ENCODE assay signal across 28 cellular contexts in the genomic region with DNA sequence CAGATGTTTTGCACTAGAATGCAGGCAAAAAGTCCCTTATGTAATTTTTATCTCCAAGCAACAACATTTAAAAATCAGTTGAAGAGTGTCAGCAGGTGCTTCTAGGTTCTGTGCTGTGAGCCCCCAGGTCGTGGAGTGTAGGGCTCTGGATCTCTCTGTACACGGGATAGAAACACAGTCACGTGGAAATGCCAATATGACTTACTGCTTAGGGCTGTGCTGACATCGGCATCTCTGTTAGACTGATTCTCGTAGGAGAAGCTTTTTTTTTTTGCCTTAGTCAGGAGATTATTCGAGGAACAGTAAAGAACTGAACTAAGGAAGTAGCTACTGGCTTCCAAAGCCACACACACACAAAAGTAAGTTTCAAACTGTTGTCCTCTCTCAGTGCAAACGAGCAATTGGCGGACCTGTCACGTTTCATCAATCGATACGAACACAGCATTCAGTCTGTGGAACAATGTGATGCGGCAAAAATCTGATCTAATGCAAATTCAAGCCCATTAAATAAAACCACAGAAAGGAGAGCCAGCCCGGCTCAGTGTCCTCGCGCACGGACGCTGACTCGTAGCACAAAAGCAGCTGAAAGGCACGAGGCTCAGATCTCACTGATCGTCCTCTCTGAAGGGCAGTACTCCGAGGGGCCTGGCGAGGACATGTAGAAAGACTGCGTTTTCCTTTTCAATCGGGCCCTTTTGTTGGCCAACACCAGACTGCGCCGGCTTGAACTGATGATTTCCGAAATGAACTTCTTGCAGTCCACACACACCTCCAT. TPM values are rescaled to one million over a fixed set of nuclear protein-coding genes. Genes with fewer than 3 reads are reported as not detected.
DNase-seq lines count a peak whose midpoint lies in the region; ATAC-seq and TF ChIP-seq lines count a peak whose summit lies in the region.
"Had no signal": no experiment of that assay in that cellular context is flagged by ENCODE, and none has a peak within 500 bp of the region (broad histone marks: within the 10 kb centered on the region; RNA-seq: fewer than 3 reads in every experiment).

No MANE protein-coding gene starts in this region.

- DNase-seq in Right ventricle myocardium inferior (ENCODE audit: missing footprints), result no peak
- no peak for DNase-seq in right atrium auricular region (ENCODE audit: low spot score)
- peak in 1 of 2 donors; percentile 16 for DNase-seq in tibial nerve (ENCODE audit: low spot score in 2 of 2)
- no peak for DNase-seq in upper lobe of right lung
- DNase-seq: activated CD4-positive, alpha-beta T cell treated with anti-CD3 and anti-CD28 coated beads, Interleukin-2, amount 50 U/mL, for 48 hours; activated CD4-positive, CD25-positive, alpha-beta regulatory T cell; CD8-positive, alpha-beta T cell; central memory CD4-positive, alpha-beta T cell; esophagus squamous epithelium; foreskin melanocyte; immature natural killer cell; midbrain; naive thymus-derived CD8-positive, alpha-beta T cell; NCI-H524 treated with DMSO at 0.1 percent for 48 hours; sigmoid colon; stimulated activated CD4-positive, alpha-beta T cell treated with anti-CD3 and anti-CD28 coated beads, Interleukin-4, amount 100 ng/mL, for 4 hours; stimulated activated naive B cell treated with anti-CD40 and anti-IgM and Interleukin-4, amounts not matched to agents 10 μg/mL and 1 μg/mL and 100 μg/mL, for 72 hours; T-helper 1 cell had no signal

- intact Hi-C loops in Right ventricle myocardium inferior (cut with DNase I), result no loop called here
- intact Hi-C loops in upper lobe of right lung (cut with DNase I), result no loop called here

- H3K27ac ChIP-seq in right atrium auricular region (no peak overlapping the region), gastroesophageal sphincter (no peak overlapping the region), tibial nerve (peak overlapping the region in 3 of 4 donors; percentile 19 to 64 (median 58)), upper lobe of right lung (no peak overlapping the region)
- H3K27ac ChIP-seq: hepatocyte, KMS-11, sigmoid colon, suprapubic skin had no signal

- no peaks in the 10 kb centered on the region for H3K4me1 Mint-ChIP-seq in nephron
- H3K4me1 Mint-ChIP-seq: GM23338; immature natural killer cell; stimulated activated naive B cell treated with anti-CD40 and anti-IgM and Interleukin-4, amounts not matched to agents 10 μg/mL and 1 μg/mL and 100 μg/mL, for 72 hours had no signal

- no peaks in the 10 kb centered on the region for H3K27me3 Mint-ChIP-seq in nephron (ENCODE audit: low read depth)
- H3K27me3 Mint-ChIP-seq: activated naive CD8-positive, alpha-beta T cell; stimulated activated naive B cell treated with anti-CD40 and anti-IgM and Interleukin-4, amounts not matched to agents 10 μg/mL and 1 μg/mL and 100 μg/mL, for 72 hours had no signal

- H3K4me1 ChIP-seq in right atrium auricular region (no peaks in the 10 kb centered on the region), gastroesophageal sphincter (no peaks in the 10 kb centered on the region), tibial nerve (peaks cover 0 to 6% (median 2%) of the 10 kb centered on the region in 4 donors), upper lobe of right lung (no peaks in the 10 kb centered on the region)
- H3K4me1 ChIP-seq: esophagus squamous epithelium, sigmoid colon, suprapubic skin had no signal

- WGBS in gastroesophageal sphincter (ENCODE audit: low coverage in 1 of 2), 2 donors, result 91 to 95% methylated on average over 14 to 21 of the region's 27 CpGs
- WGBS in tibial nerve, 2 donors, result 88% methylated on average over 27 of the region's 27 CpGs

- peaks cover 76% of the 10 kb centered on the region for H3K36me3 Mint-ChIP-seq in nephron (ENCODE audit: low read depth)
- H3K36me3 Mint-ChIP-seq: CD8-positive, alpha-beta T cell; naive thymus-derived CD8-positive, alpha-beta T cell had no signal

- H3K9me3 ChIP-seq in right atrium auricular region (peaks cover under 1 to 7% of the 10 kb centered on the region in 2 donors), gastroesophageal sphincter (peaks cover 0 to 7% (median 0%) of the 10 kb centered on the region in 3 donors), tibial nerve (peaks cover 0 to 8% (median 0%) of the 10 kb centered on the region in 4 donors), upper lobe of right lung (no peaks in the 10 kb centered on the region)

- TF ChIP-seq POLR2A in gastroesophageal sphincter (IDR thresholded peaks at IDR 0.05) (no peak), tibial nerve (IDR thresholded peaks at IDR 0.05) (no peak)

- no peaks in the 10 kb centered on the region for H3K27me3 ChIP-seq in right atrium auricular region
- H3K27me3 ChIP-seq in gastroesophageal sphincter, result no peaks in the 10 kb centered on the region
- no peaks in the 10 kb centered on the region for H3K27me3 ChIP-seq in tibial nerve
- no peaks in the 10 kb centered on the region for H3K27me3 ChIP-seq in upper lobe of right lung
- H3K27me3 ChIP-seq: esophagus squamous epithelium, hepatocyte, sigmoid colon, suprapubic skin had no signal

- H3K4me3 ChIP-seq in right atrium auricular region (no peak overlapping the region), gastroesophageal sphincter (no peak overlapping the region), tibial nerve (no peak overlapping the region), upper lobe of right lung (no peak overlapping the region)
- H3K4me3 ChIP-seq: esophagus squamous epithelium, GM23338, hepatocyte, sigmoid colon, suprapubic skin had no signal

- no peak overlapping the region for H3K4me3 Mint-ChIP-seq in nephron
- H3K4me3 Mint-ChIP-seq: activated naive CD8-positive, alpha-beta T cell; CD8-positive, alpha-beta T cell; GM23338; immature natural killer cell; naive thymus-derived CD8-positive, alpha-beta T cell; stimulated activated naive B cell treated with anti-CD40 and anti-IgM and Interleukin-4, amounts not matched to agents 10 μg/mL and 1 μg/mL and 100 μg/mL, for 72 hours had no signal

- no peak for TF ChIP-seq CTCF in right atrium auricular region (IDR thresholded peaks at IDR 0.05)
- no peak for TF ChIP-seq CTCF in gastroesophageal sphincter (IDR thresholded peaks at IDR 0.05)
- TF ChIP-seq CTCF in nephron (IDR thresholded peaks at IDR 0.05; ENCODE audit: unreplicated experiment in 3 of 3), result no peak
- TF ChIP-seq CTCF in tibial nerve (IDR thresholded peaks at IDR 0.05), result no peak
- TF ChIP-seq CTCF in upper lobe of right lung (IDR thresholded peaks at IDR 0.05), result no peak

- H3K27ac Mint-ChIP-seq in nephron, result peak overlapping the region in 2 of 3 experiments; percentile 38 to 76
- H3K27ac Mint-ChIP-seq: activated naive CD8-positive, alpha-beta T cell; activated T-helper 2 cell treated with anti-CD3 and anti-CD28 coated beads, Interferon-gamma antibody, Interleukin-2, Interleukin-4, amounts not matched to agents 10 μg/mL and 5 μg/mL and 100 μg/mL, durations not matched to agents 14 hours and 24 hours and 36 hours; CD8-positive, alpha-beta T cell; GM23338; immature natural killer cell; stimulated activated naive B cell treated with anti-CD40 and anti-IgM and Interleukin-4, amounts not matched to agents 10 μg/mL and 1 μg/mL and 100 μg/mL, for 72 hours had no signal

- no peak for TF ChIP-seq EP300 in gastroesophageal sphincter (IDR thresholded peaks at IDR 0.05)
- TF ChIP-seq EP300 in tibial nerve (IDR thresholded peaks at IDR 0.05), result peak in 1 of 2 donors; percentile 24

- peak; percentile 37 for ATAC-seq in Right ventricle myocardium inferior
- ATAC-seq in gastroesophageal sphincter, result peak; percentile 50
- ATAC-seq in upper lobe of right lung, result no peak
- no peak for ATAC-seq in HG03442 (IDR thresholded peaks at IDR 0.05; ENCODE audit: unreplicated experiment)
- no peak for ATAC-seq in GM21825 (IDR thresholded peaks at IDR 0.05; ENCODE audit: unreplicated experiment)
- ATAC-seq: CD8-positive, alpha-beta T cell; GM23338; naive thymus-derived CD8-positive, alpha-beta T cell; stimulated activated naive B cell treated with anti-CD40 and anti-IgM and Interleukin-4, amounts not matched to agents 10 μg/mL and 1 μg/mL and 100 μg/mL, for 72 hours had no signal

- H3K9me3 Mint-ChIP-seq in nephron, result peaks cover 13% of the 10 kb centered on the region
- H3K9me3 Mint-ChIP-seq: activated T-helper 2 cell treated with anti-CD3 and anti-CD28 coated beads, Interferon-gamma antibody, Interleukin-2, Interleukin-4, amounts not matched to agents 10 μg/mL and 5 μg/mL and 100 μg/mL, durations not matched to agents 14 hours and 24 hours and 36 hours; CD8-positive, alpha-beta T cell; naive thymus-derived CD8-positive, alpha-beta T cell; stimulated activated naive B cell treated with anti-CD40 and anti-IgM and Interleukin-4, amounts not matched to agents 10 μg/mL and 1 μg/mL and 100 μg/mL, for 72 hours had no signal

- H3K36me3 ChIP-seq in right atrium auricular region (peaks cover 47% of the 10 kb centered on the region), gastroesophageal sphincter (peaks cover 0 to 83% of the 10 kb centered on the region in 2 donors), tibial nerve (peaks cover 0 to 88% (median 0%) of the 10 kb centered on the region in 3 donors), upper lobe of right lung (peaks cover 25% of the 10 kb centered on the region)

RNA-seq across cellular contexts. Expression of gene PRELID3A, which starts 41.5 kb away (rescaled TPM):
- total RNA-seq in Right ventricle myocardium inferior (1.9 TPM), right atrium auricular region (1 to 10 TPM in 1 of 2 donors, under 1 TPM in 1; 0.98 to 1.3 TPM), gastroesophageal sphincter (1 to 10 TPM; 2.6 to 4.7 (median 3.2) TPM), tibial nerve (10 to 100 TPM; 11.3 to 19.9 (median 12.3) TPM), upper lobe of right lung (4.1 TPM)

Comparison
In these comparisons a context has a peak if more than half of its experiments do, and no peak if none do; other contexts are left out.
1. ATAC-seq: peak in Right ventricle myocardium inferior (single experiment) and gastroesophageal sphincter (single experiment); none in upper lobe of right lung (single experiment), HG03442 (single experiment) and GM21825 (single experiment).
2. H3K27ac ChIP-seq: peak in tibial nerve (3 of 4); none in right atrium auricular region (0 of 2), gastroesophageal sphincter (0 of 4) and upper lobe of right lung (single experiment).